In genomic region chr19:29748996-29749395, GRCh38 we compare ENCODE assay signal across 32 cellular contexts.
"Had no signal": no experiment of that assay in that cellular context is flagged by ENCODE, and none has a peak within 500 bp of the region (broad histone marks: within the 10 kb centered on the region; RNA-seq: fewer than 3 reads in every experiment).

No MANE protein-coding gene starts in this region.

- H3K36me3 ChIP-seq: brain microvascular endothelial cell, breast epithelium had no signal

- H3K27ac ChIP-seq: body of pancreas, brain microvascular endothelial cell, breast epithelium, VCaP had no signal

- H3K27me3 ChIP-seq: body of pancreas, brain microvascular endothelial cell had no signal

- H3K9me3 ChIP-seq: body of pancreas, breast epithelium had no signal

- H3K27me3 Mint-ChIP-seq: activated CD8-positive, alpha-beta T cell treated with anti-CD3 and anti-CD28 coated beads for 36 hours; activated naive CD4-positive, alpha-beta T cell treated with anti-CD3 and anti-CD28 coated beads, Interleukin-2, amount 50 U/mL, for 24 hours; activated naive CD8-positive, alpha-beta T cell had no signal

- H3K9me3 Mint-ChIP-seq: activated B cell treated with CpG ODN at 0.5 μM for 24 hours; activated CD4-positive, alpha-beta memory T cell treated with anti-CD3 and anti-CD28 coated beads for 36 hours; activated CD4-positive, alpha-beta T cell treated with anti-CD3 and anti-CD28 coated beads, Interleukin-2, amount 10 ng/mL, durations not matched to agents 24 days and 14 days; activated CD8-positive, alpha-beta T cell treated with anti-CD3 and anti-CD28 coated beads for 36 hours; activated naive CD4-positive, alpha-beta T cell treated with anti-CD3 and anti-CD28 coated beads, Interleukin-2, amount 10 ng/mL, durations not matched to agents 7 days and 5 days; activated naive CD4-positive, alpha-beta T cell treated with anti-CD3 and anti-CD28 coated beads, Interleukin-2, amount 50 U/mL, for 24 hours; activated naive CD8-positive, alpha-beta T cell treated with anti-CD3 and anti-CD28 coated beads, Interleukin-2, amount 10 ng/mL, durations not matched to agents 7 days and 5 days; activated naive CD8-positive, alpha-beta T cell treated with anti-CD3 and anti-CD28 coated beads, Interleukin-2, amount 50 U/mL, for 24 hours; activated T-cell treated with anti-CD3 and anti-CD28 coated beads, Interleukin-2, amount 50 U/mL, for 4 hours; activated T-cell treated with anti-CD3 and anti-CD28 coated beads, Interleukin-2, amount 50 U/mL, for 72 hours; activated T-helper 1 cell treated with anti-CD3 and anti-CD28 coated beads, Interleukin-12 subunit alpha, Interleukin-12 subunit beta, Interleukin-2, Interleukin-4 antibody, amounts not matched to agents 30 ng/mL and 10 ng/mL and 1 ng/mL, durations not matched to agents 14 hours and 24 hours and 36 hours; activated T-helper 2 cell treated with anti-CD3 and anti-CD28 coated beads, Interferon-gamma antibody, Interleukin-2, Interleukin-4, amounts not matched to agents 10 μg/mL and 5 μg/mL and 100 μg/mL, durations not matched to agents 14 hours and 24 hours and 36 hours; T-helper 2 cell treated with Interferon-gamma antibody and Interleukin-4, amounts not matched to agents 5 μg/mL and 100 μg/mL, for 36 hours had no signal

- H3K27ac Mint-ChIP-seq: activated B cell treated with CpG ODN at 0.5 μM for 24 hours; activated CD4-positive, alpha-beta memory T cell treated with anti-CD3 and anti-CD28 coated beads for 36 hours; activated CD4-positive, alpha-beta T cell treated with anti-CD3 and anti-CD28 coated beads, Interleukin-2, amount 10 ng/mL, durations not matched to agents 24 days and 14 days; activated CD8-positive, alpha-beta T cell treated with anti-CD3 and anti-CD28 coated beads for 36 hours; activated naive CD4-positive, alpha-beta T cell treated with anti-CD3 and anti-CD28 coated beads, Interleukin-2, amount 10 ng/mL, durations not matched to agents 7 days and 5 days; activated naive CD8-positive, alpha-beta T cell; activated naive CD8-positive, alpha-beta T cell treated with anti-CD3 and anti-CD28 coated beads, Interleukin-2, amount 10 ng/mL, durations not matched to agents 7 days and 5 days; activated naive CD8-positive, alpha-beta T cell treated with anti-CD3 and anti-CD28 coated beads, Interleukin-2, amount 50 U/mL, for 24 hours; activated T-helper 1 cell treated with anti-CD3 and anti-CD28 coated beads, Interleukin-12 subunit alpha, Interleukin-12 subunit beta, Interleukin-2, Interleukin-4 antibody, amounts not matched to agents 30 ng/mL and 10 ng/mL and 1 ng/mL, durations not matched to agents 14 hours and 24 hours and 36 hours; activated T-helper 2 cell treated with anti-CD3 and anti-CD28 coated beads, Interferon-gamma antibody, Interleukin-2, Interleukin-4, amounts not matched to agents 10 μg/mL and 5 μg/mL and 100 μg/mL, durations not matched to agents 14 hours and 24 hours and 36 hours; T-helper 2 cell treated with Interferon-gamma antibody and Interleukin-4, amounts not matched to agents 5 μg/mL and 100 μg/mL, for 36 hours had no signal

- H3K36me3 Mint-ChIP-seq: activated CD4-positive, alpha-beta memory T cell treated with anti-CD3 and anti-CD28 coated beads for 36 hours; activated naive CD4-positive, alpha-beta T cell treated with anti-CD3 and anti-CD28 coated beads, Interleukin-2, amount 10 ng/mL, durations not matched to agents 7 days and 5 days; activated naive CD4-positive, alpha-beta T cell treated with anti-CD3 and anti-CD28 coated beads, Interleukin-2, amount 50 U/mL, for 24 hours; activated naive CD8-positive, alpha-beta T cell; activated naive CD8-positive, alpha-beta T cell treated with anti-CD3 and anti-CD28 coated beads, Interleukin-2, amount 10 ng/mL, durations not matched to agents 7 days and 5 days had no signal

- H3K4me1 Mint-ChIP-seq: activated B cell treated with CpG ODN at 0.5 μM for 24 hours; activated CD4-positive, alpha-beta T cell treated with anti-CD3 and anti-CD28 coated beads, Interleukin-2, amount 10 ng/mL, durations not matched to agents 24 days and 14 days; activated naive CD4-positive, alpha-beta T cell treated with anti-CD3 and anti-CD28 coated beads, Interleukin-2, amount 10 ng/mL, durations not matched to agents 7 days and 5 days; activated naive CD4-positive, alpha-beta T cell treated with anti-CD3 and anti-CD28 coated beads, Interleukin-2, amount 50 U/mL, for 24 hours; activated naive CD8-positive, alpha-beta T cell treated with anti-CD3 and anti-CD28 coated beads, Interleukin-2, amount 10 ng/mL, durations not matched to agents 7 days and 5 days; activated naive CD8-positive, alpha-beta T cell treated with anti-CD3 and anti-CD28 coated beads, Interleukin-2, amount 50 U/mL, for 24 hours had no signal

- ATAC-seq: activated CD8-positive, alpha-beta T cell treated with anti-CD3 and anti-CD28 coated beads for 36 hours; activated naive CD8-positive, alpha-beta T cell treated with anti-CD3 and anti-CD28 coated beads, Interleukin-2, amount 50 U/mL, for 24 hours; activated T-cell treated with anti-CD3 and anti-CD28 coated beads, Interleukin-2, amount 50 U/mL, for 4 hours; activated T-cell treated with anti-CD3 and anti-CD28 coated beads, Interleukin-2, amount 50 U/mL, for 72 hours; body of pancreas had no signal

- H3K4me3 ChIP-seq: body of pancreas, breast epithelium had no signal

- H3K4me3 Mint-ChIP-seq: activated B cell treated with CpG ODN at 0.5 μM for 24 hours; activated CD4-positive, alpha-beta memory T cell treated with anti-CD3 and anti-CD28 coated beads for 36 hours; activated CD4-positive, alpha-beta T cell treated with anti-CD3 and anti-CD28 coated beads, Interleukin-2, amount 10 ng/mL, durations not matched to agents 24 days and 14 days; activated CD8-positive, alpha-beta T cell treated with anti-CD3 and anti-CD28 coated beads for 36 hours; activated naive CD4-positive, alpha-beta T cell treated with anti-CD3 and anti-CD28 coated beads, Interleukin-2, amount 10 ng/mL, durations not matched to agents 7 days and 5 days; activated naive CD4-positive, alpha-beta T cell treated with anti-CD3 and anti-CD28 coated beads, Interleukin-2, amount 50 U/mL, for 24 hours; activated naive CD8-positive, alpha-beta T cell; activated naive CD8-positive, alpha-beta T cell treated with anti-CD3 and anti-CD28 coated beads, Interleukin-2, amount 10 ng/mL, durations not matched to agents 7 days and 5 days; activated naive CD8-positive, alpha-beta T cell treated with anti-CD3 and anti-CD28 coated beads, Interleukin-2, amount 50 U/mL, for 24 hours; activated T-cell treated with anti-CD3 and anti-CD28 coated beads, Interleukin-2, amount 50 U/mL, for 4 hours; activated T-cell treated with anti-CD3 and anti-CD28 coated beads, Interleukin-2, amount 50 U/mL, for 72 hours; activated T-helper 1 cell treated with anti-CD3 and anti-CD28 coated beads, Interleukin-12 subunit alpha, Interleukin-12 subunit beta, Interleukin-2, Interleukin-4 antibody, amounts not matched to agents 30 ng/mL and 10 ng/mL and 1 ng/mL, durations not matched to agents 14 hours and 24 hours and 36 hours; T-helper 2 cell treated with Interferon-gamma antibody and Interleukin-4, amounts not matched to agents 5 μg/mL and 100 μg/mL, for 36 hours had no signal

- H3K4me1 ChIP-seq: body of pancreas, breast epithelium had no signal

- DNase-seq: activated B cell treated with CpG ODN at 0.5 μM for 24 hours; activated CD4-positive, alpha-beta memory T cell treated with anti-CD3 and anti-CD28 coated beads for 36 hours; activated CD4-positive, alpha-beta T cell treated with anti-CD3 and anti-CD28 coated beads for 4 hours; activated CD4-positive, alpha-beta T cell treated with anti-CD3 and anti-CD28 coated beads, Interleukin-2, amount 10 ng/mL, durations not matched to agents 24 days and 14 days; activated CD4-positive, alpha-beta T cell treated with anti-CD3 and anti-CD28 coated beads, Interleukin-2, amount 50 U/mL, for 1 hour; activated CD4-positive, alpha-beta T cell treated with anti-CD3 and anti-CD28 coated beads, Interleukin-2, amount 50 U/mL, for 4 hours; activated CD4-positive, CD25-positive, alpha-beta regulatory T cell treated with anti-CD3 and anti-CD28 coated beads, Interleukin-2, amount 50 U/mL, for 72 hours; activated CD8-positive, alpha-beta memory T cell treated with anti-CD3 and anti-CD28 coated beads, Interleukin-2, amount 50 U/mL, for 4 hours; activated CD8-positive, alpha-beta T cell treated with anti-CD3 and anti-CD28 coated beads for 36 hours; activated effector memory CD4-positive, alpha-beta T cell treated with Interleukin-2 at 50 U/mL for 16 hours; activated gamma-delta T cell; activated naive CD4-positive, alpha-beta T cell treated with anti-CD3 and anti-CD28 coated beads, Interleukin-2, amount 10 ng/mL, durations not matched to agents 7 days and 5 days; activated naive CD4-positive, alpha-beta T cell treated with Interleukin-2 at 50 U/mL for 16 hours; activated naive CD8-positive, alpha-beta T cell treated with anti-CD3 and anti-CD28 coated beads, Interleukin-2, amount 10 ng/mL, durations not matched to agents 7 days and 5 days; activated naive CD8-positive, alpha-beta T cell treated with anti-CD3 and anti-CD28 coated beads, Interleukin-2, amount 50 U/mL, for 24 hours; activated T-cell treated with anti-CD3 and anti-CD28 coated beads for 4 hours; activated T-cell treated with anti-CD3 and anti-CD28 coated beads, Interleukin-2, amount 50 U/mL, for 1 hour; activated T-cell treated with anti-CD3 and anti-CD28 coated beads, Interleukin-2, amount 50 U/mL, for 4 hours; activated T-cell treated with anti-CD3 and anti-CD28 coated beads, Interleukin-2, amount 50 U/mL, for 72 hours; aorta; body of pancreas; brain microvascular endothelial cell; central memory CD4-positive, alpha-beta T cell; T-helper 2 cell; T-helper 9 cell had no signal
